8 cellular contexts compared by ENCODE assay signal in genomic region chr2:47402555-47402804, GRCh38. TPM values are rescaled to one million over a fixed set of nuclear protein-coding genes. Genes with fewer than 3 reads are reported as not detected.
DNase-seq lines count a peak whose midpoint lies in the region; ATAC-seq, FAIRE-seq and TF ChIP-seq lines count a peak whose summit lies in the region.

No MANE protein-coding gene starts in this region.

- H3K27ac ChIP-seq in astrocyte (ENCODE audit: low read depth, low read length) = peak overlapping the region; percentile 69
- no peak overlapping the region for H3K27ac ChIP-seq in liver (ENCODE audit: low read depth in 1 of 2, low read length in 2 of 2)
- H3K27ac ChIP-seq in upper lobe of right lung = peak overlapping the region; percentile 28

- H3K9ac ChIP-seq in astrocyte (ENCODE audit: low read length) (peak overlapping the region; percentile 81), liver (ENCODE audit: low read depth in 1 of 2, low read length in 2 of 2) (peak overlapping the region; percentile 36 to 38)

- no peak for ATAC-seq in upper lobe of right lung
- ATAC-seq in GM21717 (IDR thresholded peaks at IDR 0.05; ENCODE audit: unreplicated experiment) = no peak

- WGBS in liver = 5% methylated on average over 8 of the region's 8 CpGs

- H2AFZ ChIP-seq in astrocyte (ENCODE audit: low read depth, low read length) = peak overlapping the region; percentile 93

- H3K4me1 Mint-ChIP-seq in activated naive CD4-positive, alpha-beta T cell treated with anti-CD3 and anti-CD28 coated beads, Interleukin-2, amount 50 U/mL, for 24 hours = peaks cover 36% of the 10 kb centered on the region
- peaks cover 5% of the 10 kb centered on the region for H3K4me1 Mint-ChIP-seq in astrocyte (ENCODE audit: low read depth, unreplicated experiment)

- no peaks in the 10 kb centered on the region for H3K27me3 Mint-ChIP-seq in activated naive CD4-positive, alpha-beta T cell treated with anti-CD3 and anti-CD28 coated beads, Interleukin-2, amount 50 U/mL, for 24 hours
- no peaks in the 10 kb centered on the region for H3K27me3 Mint-ChIP-seq in astrocyte (ENCODE audit: low read depth, unreplicated experiment)

- peak overlapping the region; percentile 97 for H3K4me3 Mint-ChIP-seq in activated naive CD4-positive, alpha-beta T cell treated with anti-CD3 and anti-CD28 coated beads, Interleukin-2, amount 50 U/mL, for 24 hours
- H3K4me3 Mint-ChIP-seq in astrocyte (ENCODE audit: unreplicated experiment) = peak overlapping the region; percentile 95

- H3K27ac Mint-ChIP-seq in activated naive CD4-positive, alpha-beta T cell treated with anti-CD3 and anti-CD28 coated beads, Interleukin-2, amount 50 U/mL, for 24 hours = peak overlapping the region; percentile 97
- H3K27ac Mint-ChIP-seq in astrocyte (ENCODE audit: unreplicated experiment) = no peak overlapping the region

- peaks cover 11% of the 10 kb centered on the region for H4K20me1 ChIP-seq in astrocyte (ENCODE audit: insufficient read depth, low read length)

- H3K9me3 ChIP-seq in astrocyte (ENCODE audit: insufficient read depth, low read depth, low read length) (no peaks in the 10 kb centered on the region), liver (ENCODE audit: control insufficient read depth in 4 of 4, low read length in 3 of 4) (no peaks in the 10 kb centered on the region), upper lobe of right lung (no peaks in the 10 kb centered on the region)

- FAIRE-seq in astrocyte (lab: Jason Lieb, UNC) = no peak

- no peak for TF ChIP-seq RAD21 in liver (IDR thresholded peaks at IDR 0.05)

- peaks cover 44% of the 10 kb centered on the region for H3K79me2 ChIP-seq in astrocyte (ENCODE audit: insufficient read depth, low read length)

- no peak for TF ChIP-seq CTCF in astrocyte (IDR thresholded peaks at IDR 0.05; ENCODE audit: insufficient read depth, low read depth, low read length)
- TF ChIP-seq CTCF in liver (IDR thresholded peaks at IDR 0.05; ENCODE audit: low read depth, low read length, missing input control) = no peak
- no peak for TF ChIP-seq CTCF in upper lobe of right lung (IDR thresholded peaks at IDR 0.05)

- H3K4me2 ChIP-seq in astrocyte (ENCODE audit: low read length) = peak overlapping the region; percentile 84

- H3K4me3 ChIP-seq in astrocyte (ENCODE audit: insufficient read depth, low read depth, low read length) (peak overlapping the region; percentile 82), liver (ENCODE audit: low read depth in 1 of 3, low read length in 3 of 3) (peak overlapping the region; percentile 78 to 91 (median 83)), upper lobe of right lung (peak overlapping the region; percentile 83)

- no peaks in the 10 kb centered on the region for H3K9me3 Mint-ChIP-seq in activated naive CD4-positive, alpha-beta T cell treated with anti-CD3 and anti-CD28 coated beads, Interleukin-2, amount 50 U/mL, for 24 hours
- H3K9me3 Mint-ChIP-seq in astrocyte (ENCODE audit: unreplicated experiment) = peaks cover 3% of the 10 kb centered on the region

- H3K36me3 ChIP-seq in astrocyte (ENCODE audit: insufficient read depth, low read length) (peaks cover 2% of the 10 kb centered on the region), liver (ENCODE audit: control insufficient read depth in 4 of 4, insufficient read depth in 3 of 4, low read depth in 1 of 4, low read length in 3 of 4) (no peaks in the 10 kb centered on the region), upper lobe of right lung (no peaks in the 10 kb centered on the region)

- DNase-seq in activated naive CD4-positive, alpha-beta T cell treated with anti-CD3 and anti-CD28 coated beads, Interleukin-2, amount 50 U/mL, for 16 hours = no peak
- DNase-seq in astrocyte (ENCODE audit: low read depth) (peak; percentile 23), upper lobe of right lung (no peak), HT-29 (ENCODE audit: low spot score) (no peak)
- DNase-seq in stimulated activated CD8-positive, alpha-beta memory T cell treated with anti-CD3 and anti-CD28 coated beads, Interleukin-4, amount 100 ng/mL, for 48 hours = no peak

- intact Hi-C loops in upper lobe of right lung (cut with DNase I) = no loop called here

- H3K27me3 ChIP-seq in astrocyte (ENCODE audit: insufficient read depth, low read length) (no peaks in the 10 kb centered on the region), liver (ENCODE audit: control insufficient read depth in 4 of 4, insufficient read depth in 4 of 4, low read length in 3 of 4) (no peaks in the 10 kb centered on the region), upper lobe of right lung (no peaks in the 10 kb centered on the region)

- H3K4me1 ChIP-seq in astrocyte (ENCODE audit: insufficient read depth, low read length) (peaks cover 14% of the 10 kb centered on the region), liver (ENCODE audit: control insufficient read depth in 4 of 4, insufficient read depth in 4 of 4, low read length in 3 of 4) (peaks cover 2 to 18% (median 13%) of the 10 kb centered on the region in 4 donors), upper lobe of right lung (peaks cover 7% of the 10 kb centered on the region)

- H3K36me3 Mint-ChIP-seq in activated naive CD4-positive, alpha-beta T cell treated with anti-CD3 and anti-CD28 coated beads, Interleukin-2, amount 50 U/mL, for 24 hours = peaks cover 10% of the 10 kb centered on the region
- peaks cover 5% of the 10 kb centered on the region for H3K36me3 Mint-ChIP-seq in astrocyte (ENCODE audit: low read depth, unreplicated experiment)

TF ChIP-seq in liver, 16 proteins besides CTCF, POLR2A, EP300 and RAD21:
- TF ChIP-seq ATF3 (IDR thresholded peaks at IDR 0.05) (no peak), MAX (IDR thresholded peaks at IDR 0.05) (no peak), HNF4A (conservative IDR thresholded peaks at IDR 0.05) (no peak), GABPA (IDR thresholded peaks at IDR 0.05 in 1 of 2, conservative IDR thresholded peaks at IDR 0.05 in 1 of 2) (no peak), EGR1 (IDR thresholded peaks at IDR 0.05; ENCODE audit: low read depth in 2 of 2) (no peak), FOXA2 (IDR thresholded peaks at IDR 0.05) (no peak), FOXA1 (IDR thresholded peaks at IDR 0.05) (no peak), YY1 (IDR thresholded peaks at IDR 0.05) (no peak)

RNA-seq across cellular contexts. Expression of gene MSH2, which starts 0.5 kb away (rescaled TPM):
- 16.0 and 16.2 TPM in 2 replicates for total RNA-seq in astrocyte
- total RNA-seq in liver = 10 to 100 TPM in 1 of 2 donors, 1 to 10 TPM in 1; 4.7 to 33.3 TPM
- polyA plus RNA-seq in liver = 1 to 10 TPM; 1.6 to 2.9 TPM
- total RNA-seq in upper lobe of right lung = 13.3 TPM
- total RNA-seq in HT-29 (2014; rRNA removed; shearing (Covaris generic)) = 36.4 and 38.2 TPM in 2 replicates

RNA-seq across cellular contexts. Expression of gene EPCAM, which starts 33.4 kb away (rescaled TPM):
- total RNA-seq in astrocyte (15.2 and 23.5 TPM in 2 replicates), liver (10 to 100 TPM in 1 of 2 donors, 1 to 10 TPM in 1; 1.5 to 21.8 TPM), upper lobe of right lung (119 TPM)
- polyA plus RNA-seq in liver = 1 to 10 TPM; 1.4 to 5.2 TPM
- 231 and 241 TPM in 2 replicates for total RNA-seq in HT-29 (2014; rRNA removed; shearing (Covaris generic))

Comparison
In these comparisons a context has a peak if more than half of its experiments do, and no peak if none do; other contexts are left out.
1. H3K27ac ChIP-seq: peak in astrocyte (single experiment) and upper lobe of right lung (single experiment); none in liver (0 of 2).
2. Peak in every context shown above with its lines, with median percentiles within 50 percentile points of each other: H3K4me3 ChIP-seq.